ENCODE assay signal across 8 cellular contexts in genomic region chr11:117807482-117808272, GRCh38. TPM values are rescaled to one million over a fixed set of nuclear protein-coding genes. Genes with fewer than 3 reads are reported as not detected.
A peak's percentile ranks its signal among the peaks of the same experiment; 100 is the strongest.
DNase-seq lines count a peak whose midpoint lies in the region; ATAC-seq and TF ChIP-seq lines count a peak whose summit lies in the region.

No MANE protein-coding gene starts in this region.

- peaks cover 3 to 12% (median 8%) of the 10 kb centered on the region in 3 donors for H3K4me1 Mint-ChIP-seq in T-cell

- no peak overlapping the region for H3K27ac Mint-ChIP-seq in T-cell

- H3K4me3 Mint-ChIP-seq in T-cell = no peak overlapping the region

- no peaks in the 10 kb centered on the region for H3K9me3 ChIP-seq in adrenal gland (replicated peaks in 1 of 3)

- no peaks in the 10 kb centered on the region for H3K27me3 ChIP-seq in adrenal gland

- H3K27ac ChIP-seq in adrenal gland = no peak overlapping the region

- ATAC-seq in T-cell (replicated peaks in 1 of 4) = peak; percentile 53 to 81 (median 70)
- ATAC-seq in left cardiac atrium = peak; percentile 39 to 56
- ATAC-seq in GM19395 (IDR thresholded peaks at IDR 0.05; ENCODE audit: unreplicated experiment) = no peak
- ATAC-seq in GM18520 (IDR thresholded peaks at IDR 0.05; ENCODE audit: unreplicated experiment) = no peak

- H3K36me3 Mint-ChIP-seq in T-cell = no peaks in the 10 kb centered on the region

- peaks cover 0 to 3% of the 10 kb centered on the region in 2 donors for H3K4me1 ChIP-seq in adrenal gland (replicated peaks in 1 of 2)

- intact Hi-C loops in adrenal gland (cut with DNase I) = loop anchor here in 1 of 2 donors (5.0 kb wide), 2 partner anchors 245 to 380 kb away; no protein-coding TSS in a partner anchor
- intact Hi-C loops in left cardiac atrium (cut with DNase I) = loop anchor here in 1 of 2 donors (2.0 kb wide), 1 partner anchor 245 kb away; no protein-coding TSS in a partner anchor

- CTCF ChIA-PET in T-cell (lab: Charles Lee) = interaction anchor here (0.5 to 5.5 kb wide), 29 partner anchors 9 to 681 kb away, joined by 3 to 56 read pairs (median 4); partner anchors contain the start of gene DSCAML1 (in 1 of the 2)

- WGBS in adrenal gland, 4 donors = 49 to 55% (median 53%) methylated on average over 20 of the region's 20 CpGs

- DNase-seq in ELF-1 (ENCODE audit: low read depth, low spot score) (peak; percentile 69), T-cell (peak in 32 of 34 experiments; percentile 33 to 77 (median 68)), adrenal gland (peak; percentile 61 to 95 (median 86)), left cardiac atrium (peak; percentile 81), retina (peak; percentile 71)

- H3K36me3 ChIP-seq in adrenal gland (replicated peaks in 1 of 2) = no peaks in the 10 kb centered on the region

- TF ChIP-seq CTCF in LNCAP (IDR thresholded peaks at IDR 0.05) (peak; percentile 95), adrenal gland (IDR thresholded peaks at IDR 0.05) (peak; percentile 92 to 97 (median 93))

- H3K4me3 ChIP-seq in adrenal gland = no peak overlapping the region

- H3K9me3 Mint-ChIP-seq in T-cell = no peaks in the 10 kb centered on the region

- no peaks in the 10 kb centered on the region for H3K27me3 Mint-ChIP-seq in T-cell

- no peak for TF ChIP-seq POLR2A in adrenal gland (IDR thresholded peaks at IDR 0.05)

- POLR2A ChIA-PET in T-cell (lab: Charles Lee) = no interaction called here

RNA-seq across cellular contexts. Expression of gene DSCAML1, which starts 10.7 kb away (rescaled TPM):
- 1 to 10 TPM in 2 of 5 donors, under 1 TPM in 3; 0.15 to 2.4 (median 0.96) TPM for total RNA-seq in T-cell
- total RNA-seq in adrenal gland = 1 to 10 TPM in 1 of 8 donors, under 1 TPM in 6, not detected in 1; 0.09 to 1.7 (median 0.57) TPM
- 1 to 10 TPM in 1 of 3 donors, under 1 TPM in 2; 0.33 to 1.9 (median 0.40) TPM for polyA plus RNA-seq in adrenal gland
- total RNA-seq in left cardiac atrium = under 1 TPM; 0.76 to 0.88 TPM

RNA-seq across cellular contexts. Expression of gene FXYD2, which starts 16.9 kb away (rescaled TPM):
- 10 to 100 TPM in 4 of 5 donors, 1 to 10 TPM in 1; 4.3 to 26.0 (median 14.7) TPM for total RNA-seq in T-cell
- 1 to 10 TPM in 6 of 8 donors, not detected in 2; 1.2 to 4.3 (median 2.7) TPM for total RNA-seq in adrenal gland
- 10 to 100 TPM in 1 of 3 donors, 1 to 10 TPM in 1, under 1 TPM in 1; 0.27 to 11.3 (median 3.6) TPM for polyA plus RNA-seq in adrenal gland
- 1 to 10 TPM; 1.6 to 1.9 TPM for total RNA-seq in left cardiac atrium

Comparison
In these comparisons a context has a peak if more than half of its experiments do, and no peak if none do; other contexts are left out.
1. ATAC-seq: peak in T-cell (4 of 4) and left cardiac atrium (2 of 2); none in GM19395 (single experiment) and GM18520 (single experiment).
2. Peak in every context shown above with its lines, with median percentiles within 50 percentile points of each other: DNase-seq.